In the genomic region with DNA sequence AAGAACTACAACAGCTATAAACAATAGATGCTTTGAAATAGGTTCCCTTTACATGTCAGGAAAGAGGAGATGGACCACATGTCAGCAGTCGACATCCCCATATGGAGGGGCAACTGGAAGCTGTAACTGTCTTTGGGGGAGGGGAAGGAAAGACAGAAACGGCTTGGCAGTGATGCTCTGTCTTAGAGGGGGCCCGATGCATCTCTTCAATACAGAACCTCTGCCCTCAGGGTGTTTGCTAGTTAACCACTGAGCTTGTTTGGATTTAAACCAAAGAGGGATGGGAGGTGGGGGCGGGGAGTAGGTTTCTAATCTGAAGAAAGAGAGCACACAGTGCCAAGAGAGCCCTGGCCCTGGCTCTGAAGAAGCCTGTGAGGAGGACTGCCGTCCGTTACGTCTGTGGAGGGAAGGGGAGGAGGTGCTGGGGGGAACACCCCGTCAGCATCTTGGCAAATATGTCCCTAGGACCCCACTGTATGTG, we compare ENCODE assay signal across 8 cellular contexts. TPM values are rescaled to one million over a fixed set of nuclear protein-coding genes. Genes with fewer than 3 reads are reported as not detected.
DNase-seq lines count a peak whose midpoint lies in the region; ATAC-seq and TF ChIP-seq lines count a peak whose summit lies in the region.

No MANE protein-coding gene starts in this region.

- H3K27ac Mint-ChIP-seq in nephron: peak overlapping the region; percentile 96 to 100 (median 99)

- no peaks in the 10 kb centered on the region for H3K9me3 ChIP-seq in breast epithelium

- intact Hi-C loops in breast epithelium (cut with DNase I; ENCODE audit: low total_unique reads): loop anchor here (10.0 kb wide), 1 partner anchor 166 kb away; no protein-coding TSS in a partner anchor

- H3K27ac ChIP-seq in breast epithelium: peak overlapping the region; percentile 80 to 88

- no peaks in the 10 kb centered on the region for H3K27me3 Mint-ChIP-seq in nephron (ENCODE audit: low read depth)

- TF ChIP-seq CTCF in breast epithelium (IDR thresholded peaks at IDR 0.05) (no peak), nephron (IDR thresholded peaks at IDR 0.05; ENCODE audit: unreplicated experiment in 3 of 3) (no peak)

- H3K27me3 ChIP-seq in breast epithelium: no peaks in the 10 kb centered on the region

- no peak for TF ChIP-seq POLR2A in breast epithelium (IDR thresholded peaks at IDR 0.05)

- no peak for DNase-seq in breast epithelium (ENCODE audit: low spot score in 2 of 2)
- DNase-seq in HCEC 1CT: no peak

- peaks cover 3% of the 10 kb centered on the region for H3K36me3 Mint-ChIP-seq in nephron (ENCODE audit: low read depth)

- peaks cover 64% of the 10 kb centered on the region for H3K4me1 Mint-ChIP-seq in nephron

- H3K36me3 ChIP-seq in breast epithelium: no peaks in the 10 kb centered on the region

- peak overlapping the region; percentile 41; the same call in 1 of the 2 replicates for H3K4me3 ChIP-seq in GM08714 (ENCODE audit: low read length)
- H3K4me3 ChIP-seq in breast epithelium: peak overlapping the region; percentile 10 to 56 (median 43)

- peaks cover 0 to 3% of the 10 kb centered on the region in 2 donors for H3K4me1 ChIP-seq in breast epithelium

- no peaks in the 10 kb centered on the region for H3K9me3 Mint-ChIP-seq in nephron

- ATAC-seq in HG02852 (IDR thresholded peaks at IDR 0.05; ENCODE audit: unreplicated experiment): peak; percentile 28
- no peak for ATAC-seq in HG03159 (IDR thresholded peaks at IDR 0.05; ENCODE audit: unreplicated experiment)
- ATAC-seq in HG03025 (IDR thresholded peaks at IDR 0.05; ENCODE audit: low FRiP score, unreplicated experiment): no peak
- ATAC-seq in HG03521 (IDR thresholded peaks at IDR 0.05; ENCODE audit: unreplicated experiment): no peak

- H3K4me3 Mint-ChIP-seq in nephron: peak overlapping the region; percentile 54 to 84 (median 64)

RNA-seq across cellular contexts. Expression of a gene that starts 55.2 kb away (rescaled TPM):
- 10 to 100 TPM; 11.4 to 44.2 (median 13.4) TPM for total RNA-seq in breast epithelium
